In the genomic region with DNA sequence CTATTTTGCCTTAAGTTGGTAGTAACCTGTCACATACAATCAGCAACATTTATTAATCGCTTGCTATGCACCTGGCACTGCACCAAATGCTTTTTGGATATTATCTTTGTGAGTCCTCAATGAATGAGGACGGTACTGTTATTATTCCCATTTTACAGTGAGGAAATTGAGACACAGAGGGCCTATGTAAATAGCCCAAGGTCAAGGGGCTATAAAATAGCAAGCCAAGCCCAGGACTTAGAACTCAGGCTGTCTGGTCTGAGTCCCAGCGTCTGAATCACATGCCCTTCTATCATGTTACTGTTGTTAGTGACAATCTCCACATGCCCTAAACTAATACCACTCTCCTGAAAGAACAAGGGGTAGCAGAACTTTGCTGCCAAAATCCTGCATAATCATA, we compare ENCODE assay signal across 19 cellular contexts.
DNase-seq lines count a peak whose midpoint lies in the region; ATAC-seq and TF ChIP-seq lines count a peak whose summit lies in the region.
"Had no signal": no experiment of that assay in that cellular context is flagged by ENCODE, and none has a peak within 500 bp of the region (broad histone marks: within the 10 kb centered on the region; RNA-seq: fewer than 3 reads in every experiment).

No MANE protein-coding gene starts in this region.

- peaks cover 42% of the 10 kb centered on the region for H3K36me3 Mint-ChIP-seq in mesothelial cell of epicardium

- peaks cover 11 to 48% of the 10 kb centered on the region in 2 experiments; a peak in 2 of 3 replicates for H3K36me3 ChIP-seq in HEK293 (ENCODE audit: control insufficient read depth in 2 of 2, insufficient read depth in 1 of 2, low read length in 2 of 2)
- peaks cover 0 to 63% of the 10 kb centered on the region in 2 donors for H3K36me3 ChIP-seq in adrenal gland (replicated peaks in 1 of 2)
- H3K36me3 ChIP-seq in mesenchymal stem cell (ENCODE audit: control insufficient read depth in 1 of 2, insufficient read depth in 2 of 2, low read depth in 1 of 2, low read length in 2 of 2) = peaks cover 24 to 98% of the 10 kb centered on the region in 2 experiments
- peaks cover 0 to 92% of the 10 kb centered on the region in 2 donors for H3K36me3 ChIP-seq in left lung

- no peak overlapping the region for H2BK5ac ChIP-seq in mesenchymal stem cell (ENCODE audit: low read depth, low read length, poor library complexity, severe bottlenecking)

- ATAC-seq in left cardiac atrium = peak; percentile 25 to 59
- ATAC-seq in left lung = no peak
- ATAC-seq: SK-N-SH treated with all-trans-retinoic acid at 6 μM for 48 hours had no signal

- no peak overlapping the region for H3K23ac ChIP-seq in mesenchymal stem cell (ENCODE audit: low read length in 2 of 2)

- H3K4me3 Mint-ChIP-seq in mesothelial cell of epicardium = no peak overlapping the region
- H3K4me3 Mint-ChIP-seq: IgD-negative memory B cell had no signal

- H2BK120ac ChIP-seq in mesenchymal stem cell (ENCODE audit: low read depth, low read length) = no peak overlapping the region

- no peaks in the 10 kb centered on the region for H3K27me3 Mint-ChIP-seq in mesothelial cell of epicardium (ENCODE audit: low read depth)
- H3K27me3 Mint-ChIP-seq: IgD-negative memory B cell had no signal

- POLR2A ChIA-PET in HEK293 (lab: Yijun Ruan, JAX) = no interaction called here

- no peak overlapping the region for H3K27ac Mint-ChIP-seq in mesothelial cell of epicardium

- H3K14ac ChIP-seq in mesenchymal stem cell (ENCODE audit: low read length in 2 of 2) = no peak overlapping the region

- peak overlapping the region; percentile 35 for H3K9ac ChIP-seq in mesenchymal stem cell (ENCODE audit: low read length)

- H4K91ac ChIP-seq in mesenchymal stem cell (ENCODE audit: low read length) = no peak overlapping the region

- H3K4me1 ChIP-seq in HEK293 (ENCODE audit: control insufficient read depth, insufficient read depth, low read length) = peaks cover 7% of the 10 kb centered on the region
- H3K4me1 ChIP-seq in adrenal gland (replicated peaks in 1 of 2) = peaks cover 10 to 40% of the 10 kb centered on the region in 2 donors
- H3K4me1 ChIP-seq in mesenchymal stem cell (ENCODE audit: control insufficient read depth, insufficient read depth, low read depth, low read length) = peaks cover 4% of the 10 kb centered on the region
- peaks cover 0 to 39% of the 10 kb centered on the region in 2 donors for H3K4me1 ChIP-seq in left lung

- peaks cover 16% of the 10 kb centered on the region for H3K4me1 Mint-ChIP-seq in mesothelial cell of epicardium
- H3K4me1 Mint-ChIP-seq: IgD-negative memory B cell had no signal

- no peak overlapping the region for H3K4me2 ChIP-seq in mesenchymal stem cell (ENCODE audit: low read length, poor library complexity, severe bottlenecking)

- no peak overlapping the region for H3K4me3 ChIP-seq in HEK293 (ENCODE audit: low read depth, low read length)
- H3K4me3 ChIP-seq in adrenal gland = no peak overlapping the region
- no peak overlapping the region for H3K4me3 ChIP-seq in mesenchymal stem cell (ENCODE audit: insufficient read depth in 1 of 2, low read depth in 1 of 2, low read length in 2 of 2)
- H3K4me3 ChIP-seq in left lung = no peak overlapping the region

- H3K9me3 ChIP-seq in HEK293 (ENCODE audit: control insufficient read depth, insufficient read depth, low read depth, low read length) = no peaks in the 10 kb centered on the region
- no peaks in the 10 kb centered on the region for H3K9me3 ChIP-seq in adrenal gland (replicated peaks in 1 of 3)
- no peaks in the 10 kb centered on the region for H3K9me3 ChIP-seq in mesenchymal stem cell (ENCODE audit: control insufficient read depth, low read length)
- H3K9me3 ChIP-seq in left lung = no peaks in the 10 kb centered on the region

- H3K27ac ChIP-seq in HEK293 (ENCODE audit: extremely low read depth, low read depth, low read length) = no peak overlapping the region
- H3K27ac ChIP-seq in adrenal gland = peak overlapping the region in 2 of 5 donors; percentile 13 to 28
- H3K27ac ChIP-seq in mesenchymal stem cell (ENCODE audit: low read length, poor library complexity, severe bottlenecking) = no peak overlapping the region
- no peak overlapping the region for H3K27ac ChIP-seq in left lung
- H3K27ac ChIP-seq: C4-2B had no signal

- CTCF ChIA-PET in HEK293 (lab: Yijun Ruan, JAX) = interaction anchor here (0.6 to 2.0 kb wide), 2 partner anchors 156 to 414 kb away, joined by 4 to 9 read pairs; no protein-coding TSS in a partner anchor

- H2AFZ ChIP-seq in mesenchymal stem cell (ENCODE audit: low read depth, low read length) = no peak overlapping the region

- H3K27me3 ChIP-seq in adrenal gland (no peaks in the 10 kb centered on the region), mesenchymal stem cell (ENCODE audit: control insufficient read depth in 1 of 2, insufficient read depth in 1 of 2, low read length in 2 of 2) (no peaks in the 10 kb centered on the region), left lung (no peaks in the 10 kb centered on the region)

- H2BK15ac ChIP-seq in mesenchymal stem cell (ENCODE audit: low read depth, poor library complexity, severe bottlenecking) = no peak overlapping the region

- no peak overlapping the region for H3K18ac ChIP-seq in mesenchymal stem cell (ENCODE audit: low read depth in 1 of 2, low read length in 2 of 2)

- DNase-seq in adrenal gland (peak in 4 of 7 donors; percentile 23 to 39 (median 26)), left cardiac atrium (no peak), mesenchymal stem cell (no peak), left lung (no peak), mesothelial cell of epicardium (ENCODE audit: low spot score in 2 of 2, unreplicated experiment in 2 of 2) (no peak), putamen (ENCODE audit: low spot score) (no peak), germinal center (ENCODE audit: low spot score) (no peak)
- DNase-seq: DMS153, EL, Kasumi-1, MM.1S, NCI-H1092 treated with DMSO at 0.1 percent for 48 hours, NCI-H2029, NCI-H2227 treated with DMSO at 0.1 percent for 48 hours, SHP77 treated with DMSO at 0.1 percent for 48 hours had no signal

- peaks cover 9% of the 10 kb centered on the region for H3K79me1 ChIP-seq in mesenchymal stem cell (replicated peaks; ENCODE audit: low read length, poor library complexity, severe bottlenecking)

- peaks cover 4% of the 10 kb centered on the region for H3K9me3 Mint-ChIP-seq in mesothelial cell of epicardium
- H3K9me3 Mint-ChIP-seq: IgD-negative memory B cell had no signal

- H2BK12ac ChIP-seq in mesenchymal stem cell (ENCODE audit: low read length in 2 of 2) = no peak overlapping the region

- no peak overlapping the region for H4K8ac ChIP-seq in mesenchymal stem cell (ENCODE audit: low read length)

- no peak overlapping the region for H3K4ac ChIP-seq in mesenchymal stem cell (ENCODE audit: low read depth in 1 of 2, low read length in 2 of 2)

- no peak for TF ChIP-seq CTCF in HEK293 (tag by site-specific recombination; IDR thresholded peaks at IDR 0.05)
- TF ChIP-seq CTCF in adrenal gland (IDR thresholded peaks at IDR 0.05) = no peak
- TF ChIP-seq CTCF in left lung (IDR thresholded peaks at IDR 0.05) = no peak
- no peak for TF ChIP-seq CTCF in mesothelial cell of epicardium (IDR thresholded peaks at IDR 0.05; ENCODE audit: unreplicated experiment)

- intact Hi-C loops in adrenal gland (cut with DNase I) (no loop called here), left cardiac atrium (cut with DNase I) (loop anchor here (10.0 kb wide), 2 partner anchors 83 to 133 kb away; partner anchors contain the start of gene CAST (in 1 of the 2)), left lung (cut with DNase I) (no loop called here)

- H2AK5ac ChIP-seq in mesenchymal stem cell (ENCODE audit: low read length, severe bottlenecking) = no peak overlapping the region

- 49 to 63% (median 60%) methylated on average over 3 of the region's 3 CpGs for WGBS in adrenal gland, 4 donors
- WGBS in mesenchymal stem cell = 57% methylated on average over 2 of the region's 3 CpGs

- no peak for TF ChIP-seq POLR2A in adrenal gland (IDR thresholded peaks at IDR 0.05)

TF ChIP-seq in HEK293, 187 proteins besides CTCF, POLR2A, EP300 and RAD21 (continues in another document):
- TF ChIP-seq ZNF155 (tag by site-specific recombination; IDR thresholded peaks at IDR 0.05) (no peak), ZBTB1 (tag by site-specific recombination; IDR thresholded peaks at IDR 0.05) (no peak), ZNF211 (tag by site-specific recombination; IDR thresholded peaks at IDR 0.05; ENCODE audit: low read depth) (no peak), MZF1 (tag by site-specific recombination; IDR thresholded peaks at IDR 0.05; ENCODE audit: borderline replicate concordance) (peak; percentile 91; the same call in 1 of the 2 replicates), ZNF560 (tag by site-specific recombination; IDR thresholded peaks at IDR 0.05; ENCODE audit: borderline replicate concordance) (no peak), ZBTB48 (tag by site-specific recombination; IDR thresholded peaks at IDR 0.05) (peak; percentile 66; the same call in 1 of the 2 replicates), ZNF837 (tag by site-specific recombination; IDR thresholded peaks at IDR 0.05) (no peak), INSM2 (tag by site-specific recombination; IDR thresholded peaks at IDR 0.05) (no peak)
- TF ChIP-seq, protein P1, sequence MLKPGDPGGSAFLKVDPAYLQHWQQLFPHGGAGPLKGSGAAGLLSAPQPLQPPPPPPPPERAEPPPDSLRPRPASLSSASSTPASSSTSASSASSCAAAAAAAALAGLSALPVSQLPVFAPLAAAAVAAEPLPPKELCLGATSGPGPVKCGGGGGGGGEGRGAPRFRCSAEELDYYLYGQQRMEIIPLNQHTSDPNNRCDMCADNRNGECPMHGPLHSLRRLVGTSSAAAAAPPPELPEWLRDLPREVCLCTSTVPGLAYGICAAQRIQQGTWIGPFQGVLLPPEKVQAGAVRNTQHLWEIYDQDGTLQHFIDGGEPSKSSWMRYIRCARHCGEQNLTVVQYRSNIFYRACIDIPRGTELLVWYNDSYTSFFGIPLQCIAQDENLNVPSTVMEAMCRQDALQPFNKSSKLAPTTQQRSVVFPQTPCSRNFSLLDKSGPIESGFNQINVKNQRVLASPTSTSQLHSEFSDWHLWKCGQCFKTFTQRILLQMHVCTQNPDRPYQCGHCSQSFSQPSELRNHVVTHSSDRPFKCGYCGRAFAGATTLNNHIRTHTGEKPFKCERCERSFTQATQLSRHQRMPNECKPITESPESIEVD (tag by site-specific recombination; IDR thresholded peaks at IDR 0.05) = peak; percentile 4; the same call in 1 of the 2 replicates

Comparison
In these comparisons a context has a peak if more than half of its experiments do, and no peak if none do; other contexts are left out.
1. DNase-seq: peak in adrenal gland (4 of 7); none in left cardiac atrium (single experiment), mesenchymal stem cell (single experiment), left lung (0 of 2), mesothelial cell of epicardium (0 of 2), putamen (single experiment) and germinal center (single experiment).
2. intact Hi-C loops: an anchor here in left cardiac atrium (10.0 kb wide); none called in adrenal gland and left lung.